Comparison of ENCODE assay signal across 22 cellular contexts in genomic region chr3:126554560-126555525, GRCh38. TPM values are rescaled to one million over a fixed set of nuclear protein-coding genes. Genes with fewer than 3 reads are reported as not detected.
DNase-seq lines count a peak whose midpoint lies in the region; ATAC-seq, FAIRE-seq and TF ChIP-seq lines count a peak whose summit lies in the region.
"Had no signal": no experiment of that assay in that cellular context is flagged by ENCODE, and none has a peak within 500 bp of the region (broad histone marks: within the 10 kb centered on the region; RNA-seq: fewer than 3 reads in every experiment).

No MANE protein-coding gene starts in this region.

- no peak overlapping the region for H3K4me3 Mint-ChIP-seq in endodermal cell
- H3K4me3 Mint-ChIP-seq in effector memory CD8-positive, alpha-beta T cell, result no peak overlapping the region
- H3K4me3 Mint-ChIP-seq: activated CD4-positive, alpha-beta T cell treated with anti-CD3 and anti-CD28 coated beads for 36 hours; CD4-positive, alpha-beta memory T cell had no signal

- TF ChIP-seq POLR2A in GM12892 (IDR thresholded peaks at IDR 0.05; ENCODE audit: low read depth, low read length), result no peak

- no peak overlapping the region for H3K4me3 ChIP-seq in right atrium auricular region
- no peak overlapping the region for H3K4me3 ChIP-seq in endodermal cell (ENCODE audit: low read length)
- H3K4me3 ChIP-seq: SK-N-MC, testis had no signal

- H3K27ac Mint-ChIP-seq in endodermal cell, result no peak overlapping the region
- H3K27ac Mint-ChIP-seq in effector memory CD8-positive, alpha-beta T cell, result no peak overlapping the region
- H3K27ac Mint-ChIP-seq: activated CD4-positive, alpha-beta T cell treated with anti-CD3 and anti-CD28 coated beads for 36 hours; CD4-positive, alpha-beta memory T cell had no signal

- H3K4me1 Mint-ChIP-seq in endodermal cell, result peaks cover 9% of the 10 kb centered on the region
- no peaks in the 10 kb centered on the region for H3K4me1 Mint-ChIP-seq in effector memory CD8-positive, alpha-beta T cell (ENCODE audit: low read depth in 2 of 2)
- H3K4me1 Mint-ChIP-seq: activated CD4-positive, alpha-beta T cell treated with anti-CD3 and anti-CD28 coated beads for 36 hours; CD4-positive, alpha-beta memory T cell had no signal

- TF ChIP-seq CTCF in right atrium auricular region (IDR thresholded peaks at IDR 0.05) (no peak), endodermal cell (conservative IDR thresholded peaks at IDR 0.05) (peak; percentile 13)

- H3K4me1 ChIP-seq in right atrium auricular region, result no peaks in the 10 kb centered on the region
- no peaks in the 10 kb centered on the region for H3K4me1 ChIP-seq in endodermal cell (ENCODE audit: control insufficient read depth, insufficient read depth, low read length)
- H3K4me1 ChIP-seq: testis had no signal

- H3K9me3 Mint-ChIP-seq in endodermal cell, result no peaks in the 10 kb centered on the region
- no peaks in the 10 kb centered on the region for H3K9me3 Mint-ChIP-seq in effector memory CD8-positive, alpha-beta T cell
- H3K9me3 Mint-ChIP-seq: CD4-positive, alpha-beta memory T cell had no signal

- intact Hi-C loops in Right ventricle myocardium superior (cut with DNase I) (no loop called here), posterior vena cava (cut with DNase I) (no loop called here)

- H3K27me3 Mint-ChIP-seq in endodermal cell (ENCODE audit: insufficient read depth), result no peaks in the 10 kb centered on the region
- H3K27me3 Mint-ChIP-seq in effector memory CD8-positive, alpha-beta T cell, result peaks cover 13 to 19% of the 10 kb centered on the region in 2 donors
- H3K27me3 Mint-ChIP-seq: activated CD4-positive, alpha-beta T cell treated with anti-CD3 and anti-CD28 coated beads for 36 hours had no signal

- WGBS in endodermal cell (ENCODE audit: insufficient coverage in 1 of 2, insufficient read length in 1 of 2), 2 experiments, result 87 to 92% methylated on average over 18 to 19 of the region's 19 CpGs

- FAIRE-seq in GM12892 (lab: Jason Lieb, UNC), result no peak
- FAIRE-seq: frontal cortex, small intestine had no signal

- H3K9me3 ChIP-seq in right atrium auricular region, result no peaks in the 10 kb centered on the region
- no peaks in the 10 kb centered on the region for H3K9me3 ChIP-seq in endodermal cell (ENCODE audit: control insufficient read depth, low read length)
- H3K9me3 ChIP-seq: testis had no signal

- no peaks in the 10 kb centered on the region for H3K27me3 ChIP-seq in right atrium auricular region
- no peaks in the 10 kb centered on the region for H3K27me3 ChIP-seq in endodermal cell (ENCODE audit: control insufficient read depth, insufficient read depth, low read length, poor library complexity, severe bottlenecking)
- H3K27me3 ChIP-seq: testis had no signal

- ATAC-seq in Right ventricle myocardium superior (ENCODE audit: poor library complexity) (no peak), HG03280 (IDR thresholded peaks at IDR 0.05; ENCODE audit: unreplicated experiment) (no peak)
- ATAC-seq in effector memory CD8-positive, alpha-beta T cell (replicated peaks), result no peak
- ATAC-seq: activated CD4-positive, alpha-beta T cell treated with anti-CD3 and anti-CD28 coated beads for 36 hours; left ventricle myocardium superior had no signal

- H3K9ac ChIP-seq in endodermal cell (ENCODE audit: extremely low read depth, low read length, poor library complexity, severe bottlenecking), result no peak overlapping the region

- H3K36me3 ChIP-seq in right atrium auricular region, result no peaks in the 10 kb centered on the region
- H3K36me3 ChIP-seq in endodermal cell (ENCODE audit: control insufficient read depth, insufficient read depth, low read length), result no peaks in the 10 kb centered on the region
- H3K36me3 ChIP-seq: brain microvascular endothelial cell had no signal

- H3K27ac ChIP-seq in right atrium auricular region (no peak overlapping the region), endodermal cell (ENCODE audit: low read depth, low read length) (no peak overlapping the region)
- H3K27ac ChIP-seq: brain microvascular endothelial cell, SK-N-MC, testis had no signal

- no peaks in the 10 kb centered on the region for H3K36me3 Mint-ChIP-seq in endodermal cell (ENCODE audit: low read depth)
- no peaks in the 10 kb centered on the region for H3K36me3 Mint-ChIP-seq in effector memory CD8-positive, alpha-beta T cell (ENCODE audit: insufficient read depth)
- H3K36me3 Mint-ChIP-seq: CD4-positive, alpha-beta memory T cell had no signal

- DNase-seq in right atrium auricular region (ENCODE audit: low spot score), result peak; percentile 34
- DNase-seq in Right ventricle myocardium superior, result no peak
- DNase-seq in endodermal cell, result peak; percentile 30
- peak; percentile 67 for DNase-seq in posterior vena cava (ENCODE audit: low spot score)
- DNase-seq in epidermal melanocyte (ENCODE audit: insufficient read length, low spot score), result no peak
- no peak for DNase-seq in GM12892 (ENCODE audit: insufficient read length)
- no peak for DNase-seq in effector memory CD8-positive, alpha-beta T cell
- DNase-seq: activated CD4-positive, alpha-beta T cell treated with anti-CD3 and anti-CD28 coated beads for 36 hours; brain microvascular endothelial cell; CD4-positive, alpha-beta memory T cell; DMS79 treated with DMSO at 0.1 percent for 48 hours; erythroblast; left ventricle myocardium superior; NCI-H146; NCI-H748 treated with DMSO at 0.1 percent for 48 hours; small intestine; T-helper 9 cell; testis had no signal

RNA-seq across cellular contexts. Expression of gene C3orf22, which starts 3.9 kb away (rescaled TPM):
- total RNA-seq in right atrium auricular region (not detected), Right ventricle myocardium superior (not detected), endodermal cell (not detected), posterior vena cava (not detected)
- not detected for polyA plus RNA-seq in endodermal cell (2013, experiment 1 of 2)
- polyA plus RNA-seq in endodermal cell (2013, experiment 2 of 2), result not detected
- not detected for polyA plus RNA-seq in GM12892 (2012; ENCODE audit: missing spikeins)
- total RNA-seq: activated CD4-positive, alpha-beta T cell treated with anti-CD3 and anti-CD28 coated beads for 36 hours; CD4-positive, alpha-beta memory T cell; frontal cortex; left ventricle myocardium superior; M059J had no signal
- polyA plus RNA-seq: CD4-positive, alpha-beta memory T cell; small intestine had no signal

RNA-seq across cellular contexts. Expression of gene CHST13, which starts 30.9 kb away (rescaled TPM):
- total RNA-seq in right atrium auricular region, result under 1 TPM in 1 of 2 donors, not detected in 1; 0.90 TPM
- 0.11 TPM for total RNA-seq in Right ventricle myocardium superior
- total RNA-seq in endodermal cell, result 1 to 10 TPM; 1.6 to 6.7 TPM
- 0.64 TPM for polyA plus RNA-seq in endodermal cell (2013, experiment 1 of 2)
- polyA plus RNA-seq in endodermal cell (2013, experiment 2 of 2), result 0.37 TPM
- total RNA-seq in posterior vena cava, result under 1 TPM; 0.86 to 0.88 TPM
- not detected for polyA plus RNA-seq in GM12892 (2012; ENCODE audit: missing spikeins)
- total RNA-seq: activated CD4-positive, alpha-beta T cell treated with anti-CD3 and anti-CD28 coated beads for 36 hours; M059J had no signal
- polyA plus RNA-seq: CD4-positive, alpha-beta memory T cell had no signal

RNA-seq across cellular contexts. Expression of gene UROC1, which starts 37.3 kb away (rescaled TPM):
- not detected for total RNA-seq in right atrium auricular region
- not detected for total RNA-seq in Right ventricle myocardium superior
- total RNA-seq in endodermal cell, result not detected
- not detected for polyA plus RNA-seq in endodermal cell (2013, experiment 1 of 2)
- not detected for polyA plus RNA-seq in endodermal cell (2013, experiment 2 of 2)
- not detected for total RNA-seq in posterior vena cava
- not detected for polyA plus RNA-seq in GM12892 (2012; ENCODE audit: missing spikeins)
- total RNA-seq: activated CD4-positive, alpha-beta T cell treated with anti-CD3 and anti-CD28 coated beads for 36 hours; CD4-positive, alpha-beta memory T cell; frontal cortex; left ventricle myocardium superior had no signal
- polyA plus RNA-seq: CD4-positive, alpha-beta memory T cell had no signal

Comparison
In these comparisons a context has a peak if more than half of its experiments do, and no peak if none do; other contexts are left out.
1. DNase-seq: peak in right atrium auricular region (single experiment), endodermal cell (single experiment) and posterior vena cava (single experiment); none in Right ventricle myocardium superior (single experiment), epidermal melanocyte (single experiment), GM12892 (single experiment) and effector memory CD8-positive, alpha-beta T cell (0 of 3).